In genomic region chr6:139881251-139881650, GRCh38 we compare ENCODE assay signal across 1 cellular context.
TF ChIP-seq lines count a peak whose summit lies in the region.

No MANE protein-coding gene starts in this region.

TF ChIP-seq in IMR-90, 13 proteins besides CTCF, POLR2A, EP300 and RAD21:
- no peak for TF ChIP-seq MAZ (IDR thresholded peaks at IDR 0.05; ENCODE audit: borderline replicate concordance, low read depth, low read length)
- no peak for TF ChIP-seq CHD1 (IDR thresholded peaks at IDR 0.05; ENCODE audit: low read depth, low read length)
- TF ChIP-seq FOS (IDR thresholded peaks at IDR 0.05; ENCODE audit: low read depth, low read length): no peak
- no peak for TF ChIP-seq ELK1 (IDR thresholded peaks at IDR 0.05; ENCODE audit: borderline replicate concordance, low read depth, low read length)
- TF ChIP-seq MAFK (IDR thresholded peaks at IDR 0.05; ENCODE audit: low read depth, low read length): no peak
- no peak for TF ChIP-seq SMC3 (IDR thresholded peaks at IDR 0.05; ENCODE audit: low read depth, low read length)
- TF ChIP-seq RFX5 (IDR thresholded peaks at IDR 0.05; ENCODE audit: low read depth, low read length): no peak
- no peak for TF ChIP-seq BHLHE40 (IDR thresholded peaks at IDR 0.05; ENCODE audit: low read depth, low read length)
- no peak for TF ChIP-seq USF2 (IDR thresholded peaks at IDR 0.05; ENCODE audit: low read depth, low read length)
- TF ChIP-seq CEBPB (IDR thresholded peaks at IDR 0.05; ENCODE audit: low read depth, low read length): no peak
- TF ChIP-seq RCOR1 (IDR thresholded peaks at IDR 0.05; ENCODE audit: insufficient replicate concordance, low read length): no peak
- no peak for TF ChIP-seq MXI1 (IDR thresholded peaks at IDR 0.05; ENCODE audit: borderline replicate concordance, low read depth, low read length)
- no peak for TF ChIP-seq NFE2L2 (IDR thresholded peaks at IDR 0.05; ENCODE audit: low read depth, low read length)
